8 cellular contexts compared by ENCODE assay signal in the genomic region with DNA sequence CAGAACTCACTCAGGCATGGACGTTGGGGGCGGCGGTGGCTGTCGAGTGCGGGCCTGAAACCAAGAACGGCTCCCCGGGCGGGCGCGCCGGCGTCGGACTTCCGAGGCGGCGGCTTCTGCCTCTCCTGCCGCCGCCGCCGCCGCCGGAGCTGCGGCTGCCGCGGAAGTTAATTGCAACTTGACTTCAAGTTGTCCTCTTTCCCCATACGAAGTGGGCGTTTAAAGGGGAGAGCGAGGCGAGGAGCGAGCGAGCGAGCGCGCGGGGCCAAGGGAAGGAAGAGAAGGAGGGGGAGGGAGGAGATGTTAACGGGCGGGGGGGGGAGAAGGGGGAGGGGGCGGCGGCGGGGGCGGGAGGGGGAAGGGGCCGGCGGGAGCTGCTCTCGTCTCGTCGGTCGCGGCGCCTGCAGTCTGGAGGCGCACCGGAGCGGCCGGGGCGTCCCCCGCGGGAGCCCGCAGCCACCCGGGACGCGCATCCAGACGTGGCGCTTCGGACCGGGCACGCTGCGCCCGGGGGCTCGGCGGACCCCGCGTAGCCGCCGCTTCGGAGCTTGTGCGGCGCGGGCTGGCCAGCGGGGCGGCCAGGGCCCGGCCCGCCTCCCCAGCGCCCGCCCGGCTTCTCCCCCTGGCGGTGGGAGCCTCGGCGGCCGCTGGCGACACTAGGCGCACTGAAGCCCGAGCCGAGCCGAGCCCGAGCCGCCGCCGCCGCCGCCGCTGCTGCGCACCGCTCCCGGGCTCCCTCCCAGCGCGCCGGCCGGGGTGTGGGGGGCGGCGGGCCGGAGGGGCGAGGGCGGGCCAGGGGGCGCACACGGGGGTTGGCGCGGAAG.
A peak's percentile ranks its signal among the peaks of the same experiment; 100 is the strongest.
DNase-seq lines count a peak whose midpoint lies in the region; ATAC-seq, FAIRE-seq and TF ChIP-seq lines count a peak whose summit lies in the region.

No MANE protein-coding gene starts in this region.

- H3K4me1 ChIP-seq in RWPE2 (ENCODE audit: insufficient read depth, poor library complexity, severe bottlenecking), result peaks cover 3% of the 10 kb centered on the region

- no peaks in the 10 kb centered on the region for H3K36me3 ChIP-seq in RWPE2 (ENCODE audit: low read depth)

- DNase-seq in RWPE2 (ENCODE audit: low spot score) (no peak), head of caudate nucleus (peak in 37 of 42 donors; percentile 38 to 81 (median 62)), posterior cingulate gyrus (peak in 9 of 10 donors; percentile 16 to 92 (median 55)), urothelium cell line (ENCODE audit: low spot score) (peak; percentile 89)
- DNase-seq in activated gamma-delta T cell treated with anti-CD3 and anti-CD28 coated beads, Interleukin-2, amount 50 U/mL, for 16 hours (ENCODE audit: low read depth), result peak; percentile 67

- no peaks in the 10 kb centered on the region for H3K9me3 ChIP-seq in RWPE2 (ENCODE audit: severe bottlenecking)

- H3K27me3 ChIP-seq in RWPE2 (ENCODE audit: insufficient read depth, poor library complexity, severe bottlenecking), result peaks cover 75% of the 10 kb centered on the region

- no peak for FAIRE-seq in urothelium cell line (lab: Jason Lieb, UNC)

- peak overlapping the region; percentile 35 for H3K4me3 ChIP-seq in RWPE2 (ENCODE audit: severe bottlenecking)

- intact Hi-C loops in head of caudate nucleus (cut with DNase I), result no loop called here
- intact Hi-C loops in posterior cingulate gyrus (cut with DNase I), result no loop called here

- ATAC-seq in GM19328 (IDR thresholded peaks at IDR 0.05; ENCODE audit: unreplicated experiment) (peak; percentile 94), HG03469 (IDR thresholded peaks at IDR 0.05; ENCODE audit: unreplicated experiment) (peak; percentile 74), RWPE2 (ENCODE audit: low read depth) (peak; percentile 93)

- no peak overlapping the region for H3K27ac ChIP-seq in C4-2B
- no peak overlapping the region for H3K27ac ChIP-seq in RWPE2 (ENCODE audit: poor library complexity, severe bottlenecking)

- TF ChIP-seq CTCF in C4-2B (conservative IDR thresholded peaks at IDR 0.05) (peak; percentile 59), RWPE2 (IDR thresholded peaks at IDR 0.05; ENCODE audit: poor library complexity, severe bottlenecking) (peak; percentile 45)
